ENCODE assay signal across 16 cellular contexts in genomic region chr2:100193334-100193733, GRCh38. TPM values are rescaled to one million over a fixed set of nuclear protein-coding genes. Genes with fewer than 3 reads are reported as not detected.
DNase-seq lines count a peak whose midpoint lies in the region; ATAC-seq and TF ChIP-seq lines count a peak whose summit lies in the region.
"Had no signal": no experiment of that assay in that cellular context is flagged by ENCODE, and none has a peak within 500 bp of the region (broad histone marks: within the 10 kb centered on the region; RNA-seq: fewer than 3 reads in every experiment).

No MANE protein-coding gene starts in this region.

- no peaks in the 10 kb centered on the region for H3K9me3 Mint-ChIP-seq in activated naive CD4-positive, alpha-beta T cell treated with anti-CD3 and anti-CD28 coated beads, Interleukin-2, amount 50 U/mL, for 72 hours
- H3K9me3 Mint-ChIP-seq: natural killer cell treated with Interleukin-12 subunit alpha and Interleukin-12 subunit beta and Interleukin-15 and Interleukin-18, amount 100 ng/mL, for 72 hours had no signal

- H3K9ac ChIP-seq in adipocyte (ENCODE audit: low read length) = peak overlapping the region; percentile 16
- no peak overlapping the region for H3K9ac ChIP-seq in colonic mucosa (ENCODE audit: low read depth in 2 of 2, low read length in 2 of 2)

- H3K36me3 ChIP-seq in adipocyte (ENCODE audit: control insufficient read depth, insufficient read depth, low read length, severe bottlenecking) (no peaks in the 10 kb centered on the region), lower lobe of right lung (no peaks in the 10 kb centered on the region), colonic mucosa (no peaks in the 10 kb centered on the region)
- H3K36me3 ChIP-seq: prostate gland had no signal

- no peaks in the 10 kb centered on the region for H3K36me3 Mint-ChIP-seq in activated naive CD4-positive, alpha-beta T cell treated with anti-CD3 and anti-CD28 coated beads, Interleukin-2, amount 50 U/mL, for 72 hours
- H3K36me3 Mint-ChIP-seq: activated naive CD8-positive, alpha-beta T cell; natural killer cell treated with Interleukin-12 subunit alpha and Interleukin-12 subunit beta and Interleukin-15 and Interleukin-18, amount 100 ng/mL, for 72 hours had no signal

- peak overlapping the region; percentile 3 for H3K4me3 ChIP-seq in adipocyte (ENCODE audit: low read length)
- no peak overlapping the region for H3K4me3 ChIP-seq in lower lobe of right lung
- H3K4me3 ChIP-seq in colonic mucosa = no peak overlapping the region
- H3K4me3 ChIP-seq: GM12878, prostate gland had no signal

- TF ChIP-seq CTCF in lower lobe of right lung (IDR thresholded peaks at IDR 0.05) = no peak
- TF ChIP-seq CTCF in colonic mucosa (IDR thresholded peaks at IDR 0.05) = no peak

- no peak overlapping the region for H3K27ac Mint-ChIP-seq in activated naive CD4-positive, alpha-beta T cell treated with anti-CD3 and anti-CD28 coated beads, Interleukin-2, amount 50 U/mL, for 72 hours
- H3K27ac Mint-ChIP-seq: activated naive CD8-positive, alpha-beta T cell; natural killer cell treated with Interleukin-12 subunit alpha and Interleukin-12 subunit beta and Interleukin-15 and Interleukin-18, amount 100 ng/mL, for 72 hours had no signal

- H3K27ac ChIP-seq in lower lobe of right lung = peak overlapping the region; percentile 82
- H3K27ac ChIP-seq in colonic mucosa = no peak overlapping the region
- H3K27ac ChIP-seq: HL-60, prostate gland had no signal

- no peak for ATAC-seq in lower lobe of right lung
- no peak for ATAC-seq in activated naive CD4-positive, alpha-beta T cell treated with anti-CD3 and anti-CD28 coated beads, Interleukin-2, amount 50 U/mL, for 72 hours
- no peak for ATAC-seq in GM19463 (IDR thresholded peaks at IDR 0.05; ENCODE audit: unreplicated experiment)
- ATAC-seq in HG02870 (IDR thresholded peaks at IDR 0.05; ENCODE audit: unreplicated experiment) = no peak
- ATAC-seq: GM12878; natural killer cell treated with Interleukin-12 subunit alpha and Interleukin-12 subunit beta and Interleukin-15 and Interleukin-18, amount 100 ng/mL, for 72 hours had no signal

- intact Hi-C loops in lower lobe of right lung (cut with DNase I) = no loop called here
- intact Hi-C loops in colonic mucosa (cut with DNase I) = no loop called here

- H3K4me1 ChIP-seq in adipocyte (ENCODE audit: control insufficient read depth, insufficient read depth, low read length) = peaks cover 48% of the 10 kb centered on the region
- H3K4me1 ChIP-seq in lower lobe of right lung = peaks cover 59% of the 10 kb centered on the region
- H3K4me1 ChIP-seq in colonic mucosa = no peaks in the 10 kb centered on the region

- H3K9me3 ChIP-seq in adipocyte (ENCODE audit: control insufficient read depth, low read length) (no peaks in the 10 kb centered on the region), lower lobe of right lung (no peaks in the 10 kb centered on the region), colonic mucosa (no peaks in the 10 kb centered on the region)
- H3K9me3 ChIP-seq: prostate gland had no signal

- H3K27me3 ChIP-seq in adipocyte (replicated peaks; ENCODE audit: control insufficient read depth, insufficient read depth, low read length) (peaks cover 3% of the 10 kb centered on the region), lower lobe of right lung (ENCODE audit: low read depth) (no peaks in the 10 kb centered on the region), colonic mucosa (no peaks in the 10 kb centered on the region)

- DNase-seq in A172 (ENCODE audit: low spot score) (peak; percentile 85), HS-5 (ENCODE audit: low read depth) (peak; percentile 26), adipocyte (ENCODE audit: low read depth) (no peak), lower lobe of right lung (no peak), colonic mucosa (no peak)
- DNase-seq in activated naive CD4-positive, alpha-beta T cell treated with anti-CD3 and anti-CD28 coated beads, Interleukin-2, amount 50 U/mL, for 72 hours (ENCODE audit: low spot score in 2 of 2) = no peak
- DNase-seq: activated CD4-positive, alpha-beta T cell treated with anti-CD3 and anti-CD28 coated beads, Interleukin-2, amount 50 U/mL, for 1 hour; Kasumi-1; stimulated activated naive CD4-positive, alpha-beta T cell treated with Interleukin-2 at 50 U/mL for 16 hours had no signal

RNA-seq across cellular contexts. Expression of gene AFF3, which starts 50.9 kb away (rescaled TPM):
- total RNA-seq in A172 (2014; rRNA removed; shearing (Covaris generic)) = 1.9 and 6.7 TPM in 2 replicates
- total RNA-seq in lower lobe of right lung = 57.3 TPM
- 1 to 10 TPM; 1.5 to 5.2 TPM for total RNA-seq in activated naive CD4-positive, alpha-beta T cell treated with anti-CD3 and anti-CD28 coated beads, Interleukin-2, amount 50 U/mL, for 72 hours
- 1 to 10 TPM in 1 of 2 donors, under 1 TPM in 1; 0.86 to 2.6 TPM for total RNA-seq in colonic mucosa

Comparison
In these comparisons a context has a peak if more than half of its experiments do, and no peak if none do; other contexts are left out.
1. DNase-seq: peak in A172 (single experiment) and HS-5 (single experiment); none in adipocyte (single experiment), lower lobe of right lung (single experiment), activated naive CD4-positive, alpha-beta T cell treated with anti-CD3 and anti-CD28 coated beads, Interleukin-2, amount 50 U/mL, for 72 hours (0 of 2) and colonic mucosa (single experiment).